In genomic region chr4:8312069-8312445, GRCh38 we compare ENCODE assay signal across 18 cellular contexts. TPM values are rescaled to one million over a fixed set of nuclear protein-coding genes. Genes with fewer than 3 reads are reported as not detected.
"Had no signal": no experiment of that assay in that cellular context is flagged by ENCODE, and none has a peak within 500 bp of the region (broad histone marks: within the 10 kb centered on the region; RNA-seq: fewer than 3 reads in every experiment).

No MANE protein-coding gene starts in this region.

- H3K4me3 Mint-ChIP-seq: memory B cell; naive thymus-derived CD8-positive, alpha-beta T cell; stimulated activated effector memory CD8-positive, alpha-beta T cell treated with anti-CD3 and anti-CD28 coated beads, Interleukin-12 subunit alpha, Interleukin-12 subunit beta, amount 100 ng/mL, for 72 hours; stimulated activated naive CD8-positive, alpha-beta T cell treated with anti-CD3 and anti-CD28 coated beads, Interleukin-15, Interleukin-2, amounts not matched to agents 100 ng/mL and 50 ng/mL, for 24 hours had no signal

- H3K9me3 Mint-ChIP-seq: stimulated activated effector memory CD8-positive, alpha-beta T cell treated with anti-CD3 and anti-CD28 coated beads, Interleukin-12 subunit alpha, Interleukin-12 subunit beta, amount 100 ng/mL, for 72 hours had no signal

- H3K36me3 Mint-ChIP-seq: memory B cell; stimulated activated effector memory CD8-positive, alpha-beta T cell treated with anti-CD3 and anti-CD28 coated beads, Interleukin-12 subunit alpha, Interleukin-12 subunit beta, amount 100 ng/mL, for 72 hours had no signal

- H3K4me1 Mint-ChIP-seq: naive thymus-derived CD8-positive, alpha-beta T cell; stimulated activated effector memory CD8-positive, alpha-beta T cell treated with anti-CD3 and anti-CD28 coated beads, Interleukin-12 subunit alpha, Interleukin-12 subunit beta, amount 100 ng/mL, for 72 hours had no signal

- H3K27ac Mint-ChIP-seq: memory B cell; naive thymus-derived CD8-positive, alpha-beta T cell; stimulated activated effector memory CD8-positive, alpha-beta T cell treated with anti-CD3 and anti-CD28 coated beads, Interleukin-12 subunit alpha, Interleukin-12 subunit beta, amount 100 ng/mL, for 72 hours; stimulated activated naive CD8-positive, alpha-beta T cell treated with anti-CD3 and anti-CD28 coated beads, Interleukin-15, Interleukin-2, amounts not matched to agents 100 ng/mL and 50 ng/mL, for 24 hours had no signal

- ATAC-seq: left cardiac atrium; left lobe of liver; left ventricle myocardium superior; naive thymus-derived CD8-positive, alpha-beta T cell; right cardiac atrium; stimulated activated effector memory CD8-positive, alpha-beta T cell treated with anti-CD3 and anti-CD28 coated beads, Interleukin-12 subunit alpha, Interleukin-12 subunit beta, amount 100 ng/mL, for 72 hours; upper lobe of right lung had no signal

- DNase-seq: hippocampal formation; kidney glomerular epithelial cell; left cardiac atrium; left ventricle myocardium superior; retina; right cardiac atrium; small intestine; stimulated activated CD4-positive, alpha-beta T cell treated with anti-CD3 and anti-CD28 coated beads, Interleukin-4, amount 100 ng/mL, for 24 hours; stimulated activated naive CD4-positive, alpha-beta T cell; trophoblast cell had no signal

RNA-seq across cellular contexts. Expression of gene HTRA3, which starts 42.5 kb away (rescaled TPM):
- total RNA-seq: naive thymus-derived CD8-positive, alpha-beta T cell had no signal
- polyA plus RNA-seq: keratinocyte; naive thymus-derived CD8-positive, alpha-beta T cell; neural cell had no signal
